26 cellular contexts compared by ENCODE assay signal in genomic region chr15:48705381-48705780, GRCh38. TPM values are rescaled to one million over a fixed set of nuclear protein-coding genes. Genes with fewer than 3 reads are reported as not detected.
DNase-seq lines count a peak whose midpoint lies in the region; ATAC-seq, FAIRE-seq and TF ChIP-seq lines count a peak whose summit lies in the region.
"Had no signal": no experiment of that assay in that cellular context is flagged by ENCODE, and none has a peak within 500 bp of the region (broad histone marks: within the 10 kb centered on the region; RNA-seq: fewer than 3 reads in every experiment).

No MANE protein-coding gene starts in this region.

- H3K9me3 Mint-ChIP-seq in osteocyte (ENCODE audit: unreplicated experiment) = peaks cover 27% of the 10 kb centered on the region

- TF ChIP-seq POLR2A in HepG2 (IDR thresholded peaks at IDR 0.05; ENCODE audit: insufficient read depth in 1 of 2, low read depth in 2 of 2, low read length in 2 of 2) = no peak
- no peak for TF ChIP-seq POLR2A in right lobe of liver (IDR thresholded peaks at IDR 0.05)

- H3K36me3 Mint-ChIP-seq in osteocyte (ENCODE audit: unreplicated experiment) = peaks cover 19% of the 10 kb centered on the region
- H3K36me3 Mint-ChIP-seq: CD14-positive monocyte; CD4-positive, CD25-positive, alpha-beta regulatory T cell; CD8-positive, alpha-beta memory T cell had no signal

- H2AFZ ChIP-seq in HepG2 (ENCODE audit: low read length) = no peak overlapping the region

- H3K27ac ChIP-seq in HepG2 (ENCODE audit: extremely low read length, insufficient read depth, low read length) (no peak overlapping the region), right lobe of liver (no peak overlapping the region)
- H3K27ac ChIP-seq: BLaER1 had no signal

- ATAC-seq in HepG2 (no peak), right lobe of liver (no peak), GM18868 (IDR thresholded peaks at IDR 0.05; ENCODE audit: unreplicated experiment) (no peak)
- ATAC-seq: GM12878 had no signal

- H4K20me1 ChIP-seq in HepG2 (ENCODE audit: insufficient read depth, low read length) = no peaks in the 10 kb centered on the region
- H4K20me1 ChIP-seq: BLaER1 had no signal

- H3K4me2 ChIP-seq in HepG2 (ENCODE audit: low read depth, low read length) = no peak overlapping the region
- H3K4me2 ChIP-seq: BLaER1 had no signal

- peaks cover 25% of the 10 kb centered on the region for H3K4me1 Mint-ChIP-seq in osteocyte (ENCODE audit: unreplicated experiment)
- H3K4me1 Mint-ChIP-seq: CD14-positive monocyte; CD4-positive, alpha-beta memory T cell; CD4-positive, CD25-positive, alpha-beta regulatory T cell; CD8-positive, alpha-beta memory T cell had no signal

- H3K27me3 ChIP-seq in HepG2 (ENCODE audit: control insufficient read depth in 1 of 2, insufficient read depth in 2 of 2, low read length in 2 of 2) = no peaks in the 10 kb centered on the region
- no peaks in the 10 kb centered on the region for H3K27me3 ChIP-seq in right lobe of liver
- H3K27me3 ChIP-seq: BE2C, BLaER1 had no signal

- CTCF ChIA-PET in HepG2 (lab: Yijun Ruan, JAX; ENCODE audit: low intra/inter-chr PET ratio, low total read pairs) = no interaction called here

- no TSS peak for BruUV-seq in HepG2 (replicated peaks; lab: Mats Ljungman, UMichigan)

- TF ChIP-seq CTCF in HepG2 (CRISPR knock-in tag; IDR thresholded peaks at IDR 0.05) = no peak
- no peak for TF ChIP-seq CTCF in right lobe of liver (IDR thresholded peaks at IDR 0.05)
- no peak for TF ChIP-seq CTCF in osteocyte (IDR thresholded peaks at IDR 0.05)
- no peak for TF ChIP-seq CTCF in GM13977 (IDR thresholded peaks at IDR 0.05; ENCODE audit: extremely low read depth, insufficient read depth, missing control alignments)

- H3K4me1 ChIP-seq in HepG2 (ENCODE audit: insufficient read depth, low read length) (peaks cover 9% of the 10 kb centered on the region), right lobe of liver (no peaks in the 10 kb centered on the region)
- H3K4me1 ChIP-seq: BE2C, BLaER1 had no signal

- H3K9me3 ChIP-seq in HepG2 (ENCODE audit: low read length) (0 out of 2 replicates have a peak, but pooled peaks cover 3% of the 10 kb centered on the region), right lobe of liver (peaks cover 0 to 6% (median 0%) of the 10 kb centered on the region in 4 donors)
- H3K9me3 ChIP-seq: BE2C, BLaER1 had no signal

- POLR2A ChIA-PET in HepG2 (lab: Yijun Ruan, JAX) = no interaction called here

- H3K36me3 ChIP-seq in HepG2 (replicated peaks in 1 of 2; ENCODE audit: control insufficient read depth in 1 of 2, insufficient read depth in 2 of 2, low read length in 2 of 2) = no peaks in the 10 kb centered on the region
- no peaks in the 10 kb centered on the region for H3K36me3 ChIP-seq in right lobe of liver
- H3K36me3 ChIP-seq: BE2C, BLaER1 had no signal

- H3K4me3 ChIP-seq in HepG2 (replicated peaks in 1 of 3; ENCODE audit: insufficient read depth in 1 of 3, low read depth in 2 of 3, low read length in 3 of 3) (no peak overlapping the region), right lobe of liver (no peak overlapping the region)
- H3K4me3 ChIP-seq: BLaER1, GM12878 had no signal

- H3K79me2 ChIP-seq in HepG2 (ENCODE audit: insufficient read depth, low read length) = no peaks in the 10 kb centered on the region

- FAIRE-seq in HepG2 (lab: Jason Lieb, UNC) = no peak
- FAIRE-seq in endometrium (lab: Jason Lieb, UNC) = peak; percentile 21
- FAIRE-seq: GM12878, GM12892 had no signal

- no peak for TF ChIP-seq RAD21 in HepG2 (CRISPR knock-in tag; IDR thresholded peaks at IDR 0.05)

- H3K9ac ChIP-seq in HepG2 (ENCODE audit: insufficient read depth, low read depth, low read length) = no peak overlapping the region
- H3K9ac ChIP-seq: BLaER1 had no signal

- H3K27ac Mint-ChIP-seq in osteocyte (ENCODE audit: unreplicated experiment) = peak overlapping the region; percentile 15
- H3K27ac Mint-ChIP-seq: CD14-positive monocyte; CD4-positive, alpha-beta memory T cell; CD4-positive, CD25-positive, alpha-beta regulatory T cell; CD8-positive, alpha-beta memory T cell had no signal

- in situ Hi-C loops in HepG2 (cut with HindIII; ENCODE audit: extremely low pct_ligation_motif_present, low pct_unique_long_range_greater_than_20kb) = no loop called here
- in situ Hi-C loops in GM13977 (cut with MboI; ENCODE audit: low pct_unique_long_range_greater_than_20kb, low sequenced_read_pairs, unreplicated experiment) = no loop called here

- DNase-seq in HepG2 (ENCODE audit: low spot score) (no peak), right lobe of liver (no peak), osteocyte (ENCODE audit: extremely low spot score, unreplicated experiment) (no peak), kidney tubule cell (ENCODE audit: low spot score) (no peak), GM13977 (ENCODE audit: low spot score) (no peak)
- DNase-seq: 8988T; ACHN; BE2C; C1 segment of cervical spinal cord; CD4-positive, alpha-beta memory T cell; CD4-positive, CD25-positive, alpha-beta regulatory T cell; CD8-positive, alpha-beta memory T cell; COR-L47; DMS 273 treated with DMSO at 0.1 percent for 48 hours; DMS153; DMS53; DMS79; DND-41; EL; GDM1 had no signal

- intact Hi-C loops in HepG2 (cut with micrococcal nuclease; ENCODE audit: unreplicated experiment) = no loop called here
- intact Hi-C loops in right lobe of liver (cut with DNase I) = no loop called here

- no peaks in the 10 kb centered on the region for H3K27me3 Mint-ChIP-seq in osteocyte (ENCODE audit: unreplicated experiment)
- H3K27me3 Mint-ChIP-seq: CD4-positive, alpha-beta memory T cell; CD8-positive, alpha-beta memory T cell had no signal

- H3K4me3 Mint-ChIP-seq in osteocyte (ENCODE audit: unreplicated experiment) = no peak overlapping the region
- H3K4me3 Mint-ChIP-seq: CD14-positive monocyte; CD4-positive, alpha-beta memory T cell; CD4-positive, CD25-positive, alpha-beta regulatory T cell; CD8-positive, alpha-beta memory T cell had no signal

- WGBS in HepG2 (ENCODE audit: low lambda C conversion rate) = 90% methylated on average over 1 of the region's 1 CpG
- WGBS in right lobe of liver (ENCODE audit: insufficient coverage, low coverage, low lambda C conversion rate, missing lambda C conversion rate) = 84% methylated on average over 1 of the region's 1 CpG

- TF ChIP-seq EP300 in HepG2 (IDR thresholded peaks at IDR 0.05; ENCODE audit: low read depth in 2 of 2, low read length in 2 of 2) = no peak
- TF ChIP-seq EP300 in HepG2 (CRISPR knock-in tag; IDR thresholded peaks at IDR 0.05; ENCODE audit: borderline replicate concordance) = no peak

TF ChIP-seq in HepG2, 621 proteins besides CTCF, POLR2A, EP300 and RAD21:
- TF ChIP-seq MTA1 (CRISPR knock-in tag; IDR thresholded peaks at IDR 0.05; ENCODE audit: borderline replicate concordance) (no peak), ZFP82 (CRISPR knock-in tag; IDR thresholded peaks at IDR 0.05; ENCODE audit: borderline replicate concordance) (peak; percentile 84; the same call in 1 of the 2 replicates)

RNA-seq across cellular contexts. Expression of gene FBN1, which starts 59.9 kb away (rescaled TPM):
- total RNA-seq in HepG2 (2016; rRNA removed; fragmentation: Illumina TruSeq; extraction: Trizol) (1.7 and 3.0 TPM in 2 replicates), right lobe of liver (10 to 100 TPM in 2 of 6 experiments, 1 to 10 TPM in 4; 1.7 to 12.0 (median 8.7) TPM), osteocyte (1,012 and 1,104 TPM in 2 replicates)
- total RNA-seq in HepG2 (2016; cell fraction: cytosol; rRNA removed; fragmentation: Illumina TruSeq; extraction: Trizol; ENCODE audit: low read depth) = 0.26 and 0.71 TPM in 2 replicates
- 2.3 and 2.8 TPM in 2 replicates for total RNA-seq in HepG2 (2016; cell fraction: insoluble cytoplasmic fraction; rRNA removed; fragmentation: Illumina TruSeq; extraction: Trizol)
- total RNA-seq in HepG2 (2016; cell fraction: membrane; rRNA removed; fragmentation: Illumina TruSeq; extraction: Trizol) = 0.83 and 1.2 TPM in 2 replicates
- total RNA-seq in HepG2 (2016; cell fraction: nucleus; rRNA removed; fragmentation: Illumina TruSeq; extraction: Trizol) = 5.1 and 6.3 TPM in 2 replicates
- polyA plus RNA-seq in HepG2 (2011; rRNA removed) = 0.81 and 1.5 TPM in 2 replicates
- 0.67 and 0.86 TPM in 2 replicates for polyA plus RNA-seq in HepG2 (2011; cell fraction: cytosol; rRNA removed)
- 1.1 and 1.4 TPM in 2 replicates for polyA plus RNA-seq in HepG2 (2011; cell fraction: nucleus; rRNA removed)
- 0.33 and 0.64 TPM in 2 replicates for polyA plus RNA-seq in HepG2 (2012)
- 0.17 and 0.28 TPM in 2 replicates for polyA plus RNA-seq in HepG2 (2016; cell fraction: cytosol; fragmentation: Illumina TruSeq; extraction: Trizol; ENCODE audit: low read depth)
- polyA plus RNA-seq in HepG2 (2016; cell fraction: insoluble cytoplasmic fraction; fragmentation: Illumina TruSeq; extraction: Trizol; ENCODE audit: low read depth) = 1.3 and 1.5 TPM in 2 replicates
- 0.23 and 0.33 TPM in 2 replicates for polyA plus RNA-seq in HepG2 (2016; cell fraction: membrane; fragmentation: Illumina TruSeq; extraction: Trizol; ENCODE audit: low read depth)
- polyA plus RNA-seq in HepG2 (2016; cell fraction: nucleus; fragmentation: Illumina TruSeq; extraction: Trizol; ENCODE audit: insufficient read depth, low read depth) = 3.5 and 5.2 TPM in 2 replicates
- 3.2 and 11.1 TPM in 2 replicates for polyA minus RNA-seq in HepG2 (2011; rRNA and poly(A)+ RNA removed; ENCODE audit: low replicate concordance)
- 1.7 and 2.0 TPM in 2 replicates for polyA minus RNA-seq in HepG2 (2011; cell fraction: cytosol; rRNA and poly(A)+ RNA removed)
- 3.5 and 4.2 TPM in 2 replicates for polyA minus RNA-seq in HepG2 (2011; cell fraction: nucleus; rRNA and poly(A)+ RNA removed)
- polyA plus RNA-seq: CD14-positive monocyte; CD4-positive, alpha-beta memory T cell; CD4-positive, CD25-positive, alpha-beta regulatory T cell had no signal

Comparison
In these comparisons a context has a peak if more than half of its experiments do, and no peak if none do; other contexts are left out.
1. RNA of gene FBN1, which starts 59.9 kb away (total RNA-seq): 1,012 to 1,104 TPM in osteocyte; 1.7 to 12.0 TPM in right lobe of liver and 0.26 to 6.3 TPM in HepG2; every median in the first group is over 10 times any median in the second.